Comparison of ENCODE assay signal across 13 cellular contexts in the genomic region with DNA sequence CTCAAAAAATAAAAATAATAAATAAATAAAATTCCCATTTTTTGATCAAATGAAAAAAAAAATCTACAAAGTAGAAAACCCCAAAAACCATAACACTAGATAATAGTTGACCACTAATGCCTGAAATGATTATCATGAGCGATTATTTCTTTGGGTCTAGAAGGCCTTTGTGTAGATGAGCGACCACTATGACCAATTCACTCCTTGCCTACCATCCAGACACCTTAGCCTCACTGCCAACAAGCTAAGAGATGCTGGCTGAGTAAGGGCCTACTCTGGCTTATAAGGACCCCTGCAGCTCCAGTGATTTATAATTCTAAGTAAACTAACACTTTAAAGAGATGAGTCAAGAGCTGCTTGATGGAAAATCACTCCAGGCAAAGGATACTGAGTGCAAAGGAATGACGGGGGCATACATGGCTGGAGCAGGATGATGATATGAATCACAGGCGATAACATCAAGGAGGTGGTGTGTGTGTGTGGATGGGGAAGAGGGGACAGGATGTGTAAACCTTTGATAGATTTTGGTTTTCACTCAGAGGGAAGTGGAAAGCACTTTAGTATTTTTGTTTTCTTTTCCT. TPM values are rescaled to one million over a fixed set of nuclear protein-coding genes. Genes with fewer than 3 reads are reported as not detected.
A peak's percentile ranks its signal among the peaks of the same experiment; 100 is the strongest.
DNase-seq lines count a peak whose midpoint lies in the region; ATAC-seq, FAIRE-seq and TF ChIP-seq lines count a peak whose summit lies in the region.
"Had no signal": no experiment of that assay in that cellular context is flagged by ENCODE, and none has a peak within 500 bp of the region (broad histone marks: within the 10 kb centered on the region; RNA-seq: fewer than 3 reads in every experiment).

No MANE protein-coding gene starts in this region.

- no peak overlapping the region for H3K27ac Mint-ChIP-seq in glutamatergic neuron (ENCODE audit: unreplicated experiment)
- H3K27ac Mint-ChIP-seq: CD14-positive monocyte, type B pancreatic cell had no signal

- H3K9me1 ChIP-seq in keratinocyte (ENCODE audit: control insufficient read depth, extremely low read depth, insufficient read depth, low read length): no peaks in the 10 kb centered on the region

- DNase-seq in AG08396 (ENCODE audit: low spot score) (peak; percentile 86), HTR-8/SVneo (ENCODE audit: insufficient read length, low spot score) (peak; percentile 76), astrocyte of the spinal cord (ENCODE audit: low read depth, low spot score) (peak; percentile 94), keratinocyte (ENCODE audit: low read depth, low spot score) (peak; percentile 87), DMS 273 treated with DMSO at 0.1 percent for 48 hours (lab: John Stamatoyannopoulos, UW) (no peak), glutamatergic neuron (no peak), LoVo (ENCODE audit: low spot score) (no peak)
- DNase-seq: naive thymus-derived CD8-positive, alpha-beta T cell had no signal

- peaks cover 6% of the 10 kb centered on the region for H3K9me3 Mint-ChIP-seq in glutamatergic neuron (ENCODE audit: unreplicated experiment)

- no peaks in the 10 kb centered on the region for H3K9me3 ChIP-seq in keratinocyte (ENCODE audit: control insufficient read depth, low read depth, low read length)

- peaks cover 7% of the 10 kb centered on the region for H3K79me2 ChIP-seq in keratinocyte (ENCODE audit: control insufficient read depth, insufficient read depth, low read length)

- in situ Hi-C loops in astrocyte of the spinal cord (cut with HindIII; ENCODE audit: low sequenced_read_pairs): loop anchor here (25.0 kb wide), 2 partner anchors 102 to 202 kb away; partner anchors contain the start of genes F2R and F2RL2

- H3K27ac ChIP-seq in keratinocyte (ENCODE audit: control insufficient read depth, insufficient read depth, low read length): peak overlapping the region; percentile 69

- no peak overlapping the region for H2AFZ ChIP-seq in keratinocyte (ENCODE audit: control insufficient read depth, low read length)

- peak overlapping the region; percentile 19 for H3K9ac ChIP-seq in keratinocyte (ENCODE audit: control insufficient read depth, extremely low read depth, insufficient read depth, low read length)

- peaks cover 51% of the 10 kb centered on the region for H3K4me1 ChIP-seq in keratinocyte (ENCODE audit: control insufficient read depth, extremely low read depth, insufficient read depth, low read length)

- H3K4me2 ChIP-seq in keratinocyte (ENCODE audit: control insufficient read depth, extremely low read depth, insufficient read depth, low read depth, low read length): peak overlapping the region; percentile 17

- no peaks in the 10 kb centered on the region for H4K20me1 ChIP-seq in keratinocyte (ENCODE audit: control insufficient read depth, extremely low read depth, insufficient read depth, low read length)

- H3K27me3 ChIP-seq in keratinocyte (ENCODE audit: control insufficient read depth, extremely low read depth, insufficient read depth, low read length): no peaks in the 10 kb centered on the region

- H3K4me3 ChIP-seq in astrocyte of the spinal cord (ENCODE audit: low read depth, low read length) (no peak overlapping the region), keratinocyte (ENCODE audit: control insufficient read depth in 2 of 3, extremely low read depth in 1 of 3, insufficient read depth in 2 of 3, low read depth in 1 of 3, low read length in 3 of 3) (no peak overlapping the region)

- dilution Hi-C loops in keratinocyte (cut with MboI; ENCODE audit: extremely low pct_ligation_motif_present, low sequenced_read_pairs): no loop called here

- FAIRE-seq in HTR-8/SVneo (lab: Jason Lieb, UNC) (peak; percentile 42), keratinocyte (lab: Jason Lieb, UNC) (peak; percentile 77)
- FAIRE-seq: endometrium had no signal

- H3K4me1 Mint-ChIP-seq in glutamatergic neuron (ENCODE audit: low read depth, unreplicated experiment): no peaks in the 10 kb centered on the region

- no peaks in the 10 kb centered on the region for H3K36me3 ChIP-seq in keratinocyte (ENCODE audit: control insufficient read depth in 2 of 2, extremely low read depth in 1 of 2, insufficient read depth in 2 of 2, low read length in 2 of 2)

- no peak for ATAC-seq in HG03025 (IDR thresholded peaks at IDR 0.05; ENCODE audit: low FRiP score, unreplicated experiment)
- ATAC-seq: naive thymus-derived CD8-positive, alpha-beta T cell had no signal

- H3K27me3 Mint-ChIP-seq in glutamatergic neuron (ENCODE audit: unreplicated experiment): peaks cover 2% of the 10 kb centered on the region

- TF ChIP-seq CTCF in astrocyte of the spinal cord (IDR thresholded peaks at IDR 0.05; ENCODE audit: low read depth, low read length): no peak
- TF ChIP-seq CTCF in keratinocyte (optimal IDR thresholded peaks at IDR 0.05 in 1 of 3, IDR thresholded peaks at IDR 0.05 in 1 of 3, conservative IDR thresholded peaks at IDR 0.05 in 1 of 3; ENCODE audit: extremely low read depth in 1 of 3, insufficient read depth in 2 of 3, low read length in 3 of 3): no peak
- TF ChIP-seq CTCF in glutamatergic neuron (IDR thresholded peaks at IDR 0.05; ENCODE audit: partially characterized antibody, unreplicated experiment): no peak

- H3K4me3 Mint-ChIP-seq in glutamatergic neuron (ENCODE audit: unreplicated experiment): no peak overlapping the region
- H3K4me3 Mint-ChIP-seq: CD14-positive monocyte; naive thymus-derived CD8-positive, alpha-beta T cell; type B pancreatic cell had no signal

- peaks cover 8% of the 10 kb centered on the region for H3K36me3 Mint-ChIP-seq in glutamatergic neuron (ENCODE audit: unreplicated experiment)
- H3K36me3 Mint-ChIP-seq: naive thymus-derived CD8-positive, alpha-beta T cell had no signal

RNA-seq across cellular contexts. Expression of gene F2RL1, which starts 4.8 kb away (rescaled TPM):
- polyA plus RNA-seq in keratinocyte: 131 to 197 TPM (median 182 TPM) in 3 replicates
- 54.0 TPM for polyA plus RNA-seq in keratinocyte (2011; ENCODE audit: low read depth)
- polyA plus RNA-seq in keratinocyte (2011; cell fraction: cytosol; rRNA removed): 32.6 and 69.3 TPM in 2 replicates
- 196 and 224 TPM in 2 replicates for polyA plus RNA-seq in keratinocyte (2011; cell fraction: nucleus; rRNA removed)
- 66.0 and 89.2 TPM in 2 replicates for polyA plus RNA-seq in keratinocyte (2012; ENCODE audit: low replicate concordance)
- 109 to 247 TPM (median 242 TPM) in 3 replicates for polyA minus RNA-seq in keratinocyte
- polyA minus RNA-seq in keratinocyte (2011; cell fraction: cytosol; rRNA and poly(A)+ RNA removed): 53.7 TPM
- 156 and 362 TPM in 2 replicates for polyA minus RNA-seq in keratinocyte (2011; cell fraction: nucleus; rRNA and poly(A)+ RNA removed)
- total RNA-seq in glutamatergic neuron (ENCODE audit: unreplicated experiment): 0.42 TPM
- total RNA-seq: OCI-LY7 had no signal

RNA-seq across cellular contexts. Expression of gene S100Z, which starts 35.7 kb away (rescaled TPM):
- polyA plus RNA-seq in keratinocyte: not detected in 3 replicates
- polyA plus RNA-seq in keratinocyte (2011; ENCODE audit: low read depth): not detected
- not detected in 2 replicates for polyA plus RNA-seq in keratinocyte (2011; cell fraction: cytosol; rRNA removed)
- polyA plus RNA-seq in keratinocyte (2011; cell fraction: nucleus; rRNA removed): not detected in 2 replicates
- not detected in 2 replicates for polyA plus RNA-seq in keratinocyte (2012; ENCODE audit: low replicate concordance)
- not detected in 3 replicates for polyA minus RNA-seq in keratinocyte
- not detected for polyA minus RNA-seq in keratinocyte (2011; cell fraction: cytosol; rRNA and poly(A)+ RNA removed)
- polyA minus RNA-seq in keratinocyte (2011; cell fraction: nucleus; rRNA and poly(A)+ RNA removed): not detected in 2 replicates
- total RNA-seq in glutamatergic neuron (ENCODE audit: unreplicated experiment): not detected
- total RNA-seq: naive thymus-derived CD8-positive, alpha-beta T cell had no signal
- polyA plus RNA-seq: naive thymus-derived CD8-positive, alpha-beta T cell had no signal

Comparison
In these comparisons a context has a peak if more than half of its experiments do, and no peak if none do; other contexts are left out.
1. DNase-seq: peak in AG08396 (single experiment), HTR-8/SVneo (single experiment), astrocyte of the spinal cord (single experiment) and keratinocyte (single experiment); none in DMS 273 treated with DMSO at 0.1 percent for 48 hours (single experiment), glutamatergic neuron (single experiment) and LoVo (single experiment).